ENCODE assay signal across 8 cellular contexts in the genomic region with DNA sequence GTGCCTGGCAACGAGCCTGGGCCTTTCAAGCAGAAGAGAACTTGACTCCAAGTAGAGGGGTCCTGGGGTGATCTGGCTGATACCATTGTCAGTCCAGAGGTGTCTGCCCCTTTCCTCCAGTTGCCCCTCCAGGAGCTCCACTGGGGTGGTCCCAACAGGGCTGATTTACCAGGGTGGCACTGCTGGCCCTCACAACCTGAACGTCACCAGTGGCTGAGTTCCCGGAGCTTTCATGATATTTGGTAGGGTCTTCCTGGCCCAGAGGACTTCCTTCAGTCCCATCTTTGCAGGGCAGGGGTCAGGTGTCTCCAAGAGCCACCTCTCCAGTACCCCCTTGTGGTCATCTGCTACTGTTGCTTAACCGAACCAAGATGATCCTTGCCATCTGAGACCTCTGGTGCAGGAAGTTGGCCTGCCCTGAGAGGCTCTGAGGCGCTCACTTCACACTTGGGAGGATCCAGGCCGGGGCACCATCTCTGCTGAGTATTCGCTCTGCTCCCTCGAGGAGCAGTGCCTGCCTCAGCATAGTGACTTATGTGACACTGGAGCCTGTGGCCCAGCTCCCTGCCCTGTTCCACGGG. TPM values are rescaled to one million over a fixed set of nuclear protein-coding genes. Genes with fewer than 3 reads are reported as not detected.
DNase-seq lines count a peak whose midpoint lies in the region; ATAC-seq and TF ChIP-seq lines count a peak whose summit lies in the region.

No MANE protein-coding gene starts in this region.

- POLR2A ChIA-PET in CD4-positive, alpha-beta T cell (lab: Charles Lee): interaction anchor here (0.9 to 13.2 kb wide), 23 partner anchors 8 to 810 kb away, joined by 3 to 844 read pairs (median 5); partner anchors contain the start of genes CCDC47, CEP95, DDX42 and DDX5
- POLR2A ChIA-PET in T-cell (lab: Charles Lee): interaction anchor here (0.5 to 3.1 kb wide), 4 partner anchors 12 to 249 kb away, joined by 3 to 41 read pairs (median 4); no protein-coding TSS in a partner anchor

- peak; percentile 7 for ATAC-seq in CD4-positive, alpha-beta T cell (ENCODE audit: poor library complexity)
- ATAC-seq in T-cell (replicated peaks in 1 of 4) (no peak), HG02885 (IDR thresholded peaks at IDR 0.05; ENCODE audit: poor library complexity, unreplicated experiment) (no peak)

- peaks cover 5% of the 10 kb centered on the region for H3K27me3 Mint-ChIP-seq in CD4-positive, alpha-beta T cell
- no peaks in the 10 kb centered on the region for H3K27me3 Mint-ChIP-seq in T-cell
- peaks cover 13% of the 10 kb centered on the region for H3K27me3 Mint-ChIP-seq in neural crest cell (ENCODE audit: low read depth)

- peaks cover 21% of the 10 kb centered on the region for H3K36me3 ChIP-seq in HAP-1 (replicated peaks)

- intact Hi-C loops in CD4-positive, alpha-beta T cell (cut with DNase I, micrococcal nuclease): loop anchor here in 1 of 2 experiments (5.0 kb wide), 1 partner anchor 131 kb away; the partner anchor contains the start of genes FTSJ3 and PSMC5

- H3K4me1 ChIP-seq in HAP-1: no peaks in the 10 kb centered on the region

- CTCF ChIA-PET in CD4-positive, alpha-beta T cell (lab: Charles Lee): interaction anchor here (0.7 to 10.9 kb wide), 7 partner anchors 9 to 271 kb away, joined by 3 to 169 read pairs (median 3); no protein-coding TSS in a partner anchor
- CTCF ChIA-PET in T-cell (lab: Charles Lee): interaction anchor here (0.8 to 6.6 kb wide), 5 partner anchors 11 to 77 kb away, joined by 3 to 70 read pairs (median 24); partner anchors contain the start of gene CCDC47 (in 1 of the 2)

- H3K27ac Mint-ChIP-seq in CD4-positive, alpha-beta T cell: peak overlapping the region; percentile 100
- H3K27ac Mint-ChIP-seq in T-cell: peak overlapping the region; percentile 95 to 99
- peak overlapping the region; percentile 50 for H3K27ac Mint-ChIP-seq in neural crest cell (ENCODE audit: unreplicated experiment)

- H3K4me3 Mint-ChIP-seq in CD4-positive, alpha-beta T cell: peak overlapping the region; percentile 100
- H3K4me3 Mint-ChIP-seq in T-cell: peak overlapping the region; percentile 95 to 98 (median 96)
- peak overlapping the region; percentile 88 for H3K4me3 Mint-ChIP-seq in neural crest cell

- H3K9me3 Mint-ChIP-seq in CD4-positive, alpha-beta T cell: no peaks in the 10 kb centered on the region
- H3K9me3 Mint-ChIP-seq in T-cell (no peaks in the 10 kb centered on the region), neural crest cell (no peaks in the 10 kb centered on the region)

- H3K9me3 ChIP-seq in CD4-positive, alpha-beta T cell (ENCODE audit: control insufficient read depth, low read length): no peaks in the 10 kb centered on the region
- no peaks in the 10 kb centered on the region for H3K9me3 ChIP-seq in HAP-1

- peak; percentile 32 for TF ChIP-seq CTCF in CD4-positive, alpha-beta T cell (IDR thresholded peaks at IDR 0.05)
- peak; percentile 50 for TF ChIP-seq CTCF in neural crest cell (conservative IDR thresholded peaks at IDR 0.05)

- peaks cover 65% of the 10 kb centered on the region for H3K4me1 Mint-ChIP-seq in CD4-positive, alpha-beta T cell (ENCODE audit: low read depth)
- H3K4me1 Mint-ChIP-seq in T-cell (peaks cover 57 to 66% (median 61%) of the 10 kb centered on the region in 3 donors), neural crest cell (peaks cover 19% of the 10 kb centered on the region)

- no peaks in the 10 kb centered on the region for H3K27me3 ChIP-seq in CD4-positive, alpha-beta T cell (ENCODE audit: control insufficient read depth, insufficient read depth, low read length)
- H3K27me3 ChIP-seq in HAP-1 (ENCODE audit: low read depth): no peaks in the 10 kb centered on the region

- in situ Hi-C loops in HAP-1 (cut with MboI; ENCODE audit: low sequenced_read_pairs): no loop called here

- peak overlapping the region; percentile 91 for H3K27ac ChIP-seq in CD4-positive, alpha-beta T cell (ENCODE audit: low read depth, low read length)

- H3K4me3 ChIP-seq in HAP-1: no peak overlapping the region

- peaks cover 83% of the 10 kb centered on the region for H3K36me3 Mint-ChIP-seq in CD4-positive, alpha-beta T cell (ENCODE audit: low read depth)
- H3K36me3 Mint-ChIP-seq in T-cell: peaks cover 36% of the 10 kb centered on the region
- peaks cover 9% of the 10 kb centered on the region for H3K36me3 Mint-ChIP-seq in neural crest cell (ENCODE audit: low read depth)

- peak in 8 of 10 experiments; percentile 36 to 59 (median 41) for DNase-seq in CD4-positive, alpha-beta T cell
- DNase-seq in HAP-1 (ENCODE audit: low spot score in 2 of 2) (peak; percentile 23 to 48), T-cell (peak in 23 of 34 experiments; percentile 20 to 56 (median 44)), neural crest cell (ENCODE audit: low read depth, low spot score) (no peak), OCI-M2 (lab: John Stamatoyannopoulos, UW; ENCODE audit: unreplicated experiment) (no peak), T-helper 9 cell (no peak)
- peak; percentile 18 for DNase-seq in effector CD4-positive, alpha-beta T cell

RNA-seq across cellular contexts. Expression of gene LIMD2, which starts 3.5 kb away (rescaled TPM):
- total RNA-seq in CD4-positive, alpha-beta T cell: 100 to 1,000 TPM; 711 to 727 TPM
- total RNA-seq in T-cell (100 to 1,000 TPM; 534 to 851 (median 767) TPM), neural crest cell (134 and 145 TPM in 2 replicates)

RNA-seq across cellular contexts. Expression of gene STRADA, which starts 45.1 kb away (rescaled TPM):
- 10 to 100 TPM; 50.9 to 51.0 TPM for total RNA-seq in CD4-positive, alpha-beta T cell
- 10 to 100 TPM; 46.9 to 58.8 (median 48.6) TPM for total RNA-seq in T-cell
- total RNA-seq in neural crest cell: 55.0 and 55.9 TPM in 2 replicates

Comparison
In these comparisons a context has a peak if more than half of its experiments do, and no peak if none do; other contexts are left out.
1. DNase-seq: peak in CD4-positive, alpha-beta T cell (8 of 10), HAP-1 (2 of 2), T-cell (23 of 34) and effector CD4-positive, alpha-beta T cell (single experiment); none in neural crest cell (single experiment), OCI-M2 (single experiment) and T-helper 9 cell (single experiment).
2. H3K27ac Mint-ChIP-seq: peak in every context shown above with its lines; median percentile 100 in CD4-positive, alpha-beta T cell; 97 in T-cell; 50 in neural crest cell.
3. Peak in every context shown above with its lines, with median percentiles within 50 percentile points of each other: H3K4me3 Mint-ChIP-seq.